ENCODE assay signal across 8 cellular contexts in the genomic region with DNA sequence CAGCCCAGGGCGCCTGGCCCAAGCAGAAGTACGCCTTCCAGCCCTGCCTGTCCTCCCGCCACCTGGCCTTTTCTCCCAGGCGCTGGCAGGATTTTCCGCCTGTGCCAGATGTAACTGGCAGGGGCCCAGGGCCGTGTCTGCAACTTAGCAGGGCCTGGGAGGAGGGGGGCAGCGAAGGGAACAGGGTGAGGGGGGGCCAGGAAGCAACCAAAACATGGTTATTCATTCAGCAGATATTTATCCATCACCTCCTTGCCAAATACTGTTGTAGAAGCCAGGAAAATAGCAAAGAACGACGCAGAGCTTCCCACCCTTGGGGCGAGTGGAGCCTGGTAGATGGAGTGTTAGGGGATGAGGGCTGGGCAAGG. TPM values are rescaled to one million over a fixed set of nuclear protein-coding genes. Genes with fewer than 3 reads are reported as not detected.
DNase-seq lines count a peak whose midpoint lies in the region; ATAC-seq and TF ChIP-seq lines count a peak whose summit lies in the region.

No MANE protein-coding gene starts in this region.

- TF ChIP-seq EP300 in esophagus muscularis mucosa (IDR thresholded peaks at IDR 0.05) = peak; percentile 29

- TF ChIP-seq CTCF in esophagus muscularis mucosa (IDR thresholded peaks at IDR 0.05) = no peak

- H3K9me3 ChIP-seq in esophagus muscularis mucosa = no peaks in the 10 kb centered on the region

- peaks cover 33 to 46% (median 39%) of the 10 kb centered on the region in 4 donors for H3K4me1 ChIP-seq in esophagus muscularis mucosa

- no peak overlapping the region for H3K4me3 Mint-ChIP-seq in activated T-cell treated with anti-CD3 and anti-CD28 coated beads, Interleukin-2, amount 50 U/mL, for 24 hours

- intact Hi-C loops in esophagus muscularis mucosa (cut with DNase I) = loop anchor here (5.0 kb wide), 1 partner anchor 74 kb away; no protein-coding TSS in a partner anchor

- H3K27ac Mint-ChIP-seq in activated T-cell treated with anti-CD3 and anti-CD28 coated beads, Interleukin-2, amount 50 U/mL, for 24 hours = no peak overlapping the region

- no peaks in the 10 kb centered on the region for H3K36me3 ChIP-seq in esophagus muscularis mucosa

- no peaks in the 10 kb centered on the region for H3K36me3 Mint-ChIP-seq in activated T-cell treated with anti-CD3 and anti-CD28 coated beads, Interleukin-2, amount 50 U/mL, for 24 hours (ENCODE audit: low read depth)

- H3K27ac ChIP-seq in esophagus muscularis mucosa (replicated peaks in 1 of 4) = peak overlapping the region; percentile 85 to 92 (median 90)

- no peaks in the 10 kb centered on the region for H3K27me3 ChIP-seq in esophagus muscularis mucosa

- DNase-seq in D341Med (ENCODE audit: low spot score) = peak; percentile 89
- DNase-seq in NCI-H510A treated with DMSO at 0.1 percent for 48 hours (lab: John Stamatoyannopoulos, UW) = peak; percentile 4
- DNase-seq in esophagus muscularis mucosa (ENCODE audit: extremely low spot score) = peak; percentile 95
- peak; percentile 44 for DNase-seq in occipital lobe (lab: John Stamatoyannopoulos, UW)
- DNase-seq in stimulated activated naive CD4-positive, alpha-beta T cell (lab: John Stamatoyannopoulos, UW) = no peak
- DNase-seq in MV-4-11 (lab: John Stamatoyannopoulos, UW) = no peak
- DNase-seq in activated T-cell treated with anti-CD3 and anti-CD28 coated beads, Interleukin-2, amount 50 U/mL, for 24 hours = no peak

- no peak for ATAC-seq in GM19455 (IDR thresholded peaks at IDR 0.05; ENCODE audit: unreplicated experiment)

- H3K4me1 Mint-ChIP-seq in activated T-cell treated with anti-CD3 and anti-CD28 coated beads, Interleukin-2, amount 50 U/mL, for 24 hours (ENCODE audit: low read depth) = no peaks in the 10 kb centered on the region

- H3K4me3 ChIP-seq in esophagus muscularis mucosa = peak overlapping the region; percentile 44 to 60 (median 49)

- peaks cover 25% of the 10 kb centered on the region for H3K27me3 Mint-ChIP-seq in activated T-cell treated with anti-CD3 and anti-CD28 coated beads, Interleukin-2, amount 50 U/mL, for 24 hours

- 3% methylated on average over 9 of the region's 10 CpGs for WGBS in esophagus muscularis mucosa

- H3K9me3 Mint-ChIP-seq in activated T-cell treated with anti-CD3 and anti-CD28 coated beads, Interleukin-2, amount 50 U/mL, for 24 hours = no peaks in the 10 kb centered on the region

- no peak for TF ChIP-seq POLR2A in esophagus muscularis mucosa (IDR thresholded peaks at IDR 0.05; ENCODE audit: low read depth)

RNA-seq across cellular contexts. Expression of gene TLE6, which starts 5.6 kb away (rescaled TPM):
- total RNA-seq in esophagus muscularis mucosa (1 to 10 TPM in 1 of 4 donors, under 1 TPM in 2, not detected in 1; 0.75 to 1.2 (median 0.91) TPM), occipital lobe (0.16 TPM)

RNA-seq across cellular contexts. Expression of gene ZNF77, which starts 38.2 kb away (rescaled TPM):
- total RNA-seq in esophagus muscularis mucosa (1 to 10 TPM; 2.5 to 4.2 (median 3.0) TPM), occipital lobe (6.4 TPM)

RNA-seq across cellular contexts. Expression of gene TLE2, which starts 46.1 kb away (rescaled TPM):
- total RNA-seq in esophagus muscularis mucosa (10 to 100 TPM; 34.0 to 51.2 (median 44.1) TPM), occipital lobe (6.1 TPM)

Comparison
In these comparisons a context has a peak if more than half of its experiments do, and no peak if none do; other contexts are left out.
1. DNase-seq: peak in D341Med (single experiment), NCI-H510A treated with DMSO at 0.1 percent for 48 hours (single experiment), esophagus muscularis mucosa (single experiment) and occipital lobe (single experiment); none in stimulated activated naive CD4-positive, alpha-beta T cell (0 of 6), MV-4-11 (single experiment) and activated T-cell treated with anti-CD3 and anti-CD28 coated beads, Interleukin-2, amount 50 U/mL, for 24 hours (single experiment).